ENCODE assay signal across 17 cellular contexts in the genomic region with DNA sequence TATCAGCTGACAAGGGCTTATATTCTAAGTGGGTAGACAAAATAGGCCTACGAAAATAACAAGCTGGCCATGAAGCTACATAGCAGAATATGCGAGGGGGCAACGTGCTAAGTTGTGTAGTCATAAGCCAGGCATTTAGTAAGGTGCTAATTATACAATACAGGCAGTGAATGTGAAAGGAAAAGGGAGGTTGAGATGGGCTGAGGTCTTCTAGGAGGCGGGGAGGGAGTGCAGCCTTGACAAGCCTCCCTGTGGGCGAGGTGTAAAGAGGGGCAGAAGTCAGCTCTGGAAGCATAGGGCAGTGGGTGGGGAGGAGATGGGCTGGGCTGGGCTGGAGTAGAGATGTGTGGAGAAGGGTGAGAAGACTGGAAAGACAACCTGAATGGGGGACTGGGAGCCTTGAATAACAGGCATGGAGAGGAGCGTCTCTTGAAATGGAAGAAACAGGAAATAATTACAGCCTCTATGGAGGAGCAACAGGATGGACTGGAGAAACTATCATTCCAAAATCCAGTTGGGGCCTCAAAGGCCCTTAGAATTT. TPM values are rescaled to one million over a fixed set of nuclear protein-coding genes. Genes with fewer than 3 reads are reported as not detected.
DNase-seq lines count a peak whose midpoint lies in the region; ATAC-seq and TF ChIP-seq lines count a peak whose summit lies in the region.
"Had no signal": no experiment of that assay in that cellular context is flagged by ENCODE, and none has a peak within 500 bp of the region (broad histone marks: within the 10 kb centered on the region; RNA-seq: fewer than 3 reads in every experiment).

No MANE protein-coding gene starts in this region.

- no peak overlapping the region for H3K4me3 ChIP-seq in effector memory CD4-positive, alpha-beta T cell (ENCODE audit: insufficient read depth, low read depth, low read length, poor library complexity, severe bottlenecking)
- H3K4me3 ChIP-seq in adrenal gland, result no peak overlapping the region
- H3K4me3 ChIP-seq: gastroesophageal sphincter had no signal

- H3K27me3 ChIP-seq in effector memory CD4-positive, alpha-beta T cell (replicated peaks; ENCODE audit: control insufficient read depth, insufficient read depth, low read length, poor library complexity, severe bottlenecking), result no peaks in the 10 kb centered on the region
- no peaks in the 10 kb centered on the region for H3K27me3 ChIP-seq in adrenal gland
- H3K27me3 ChIP-seq: gastroesophageal sphincter had no signal

- ATAC-seq in activated B cell treated with CpG ODN at 0.5 μM for 24 hours (ENCODE audit: low read depth), result no peak
- peak; percentile 2 for ATAC-seq in stimulated activated naive CD8-positive, alpha-beta T cell treated with anti-CD3 and anti-CD28 coated beads, Interleukin-15, Interleukin-2, amounts not matched to agents 100 U/mL and 50 U/mL, for 24 hours
- ATAC-seq: gastroesophageal sphincter had no signal

- peaks cover 52% of the 10 kb centered on the region for H3K4me1 Mint-ChIP-seq in activated B cell treated with CpG ODN at 0.5 μM for 24 hours
- H3K4me1 Mint-ChIP-seq: mesothelial cell of epicardium had no signal

- peak overlapping the region; percentile 20 for H3K27ac Mint-ChIP-seq in activated B cell treated with CpG ODN at 0.5 μM for 24 hours
- H3K27ac Mint-ChIP-seq: mesothelial cell of epicardium had no signal

- no peaks in the 10 kb centered on the region for H3K36me3 Mint-ChIP-seq in activated B cell treated with CpG ODN at 0.5 μM for 24 hours (ENCODE audit: low read depth)
- H3K36me3 Mint-ChIP-seq: mesothelial cell of epicardium had no signal

- intact Hi-C loops in activated B cell treated with CpG ODN at 0.5 μM for 24 hours (cut with micrococcal nuclease), result loop anchor here (5.0 to 10.0 kb wide), 2 partner anchors 290 to 558 kb away; no protein-coding TSS in a partner anchor
- intact Hi-C loops in adrenal gland (cut with DNase I), result no loop called here

- POLR2A ChIA-PET in activated B cell treated with CpG ODN at 0.5 μM for 24 hours (lab: Charles Lee), result interaction anchor here (7.2 to 7.8 kb wide), 2 partner anchors 11 to 79 kb away, joined by 59 to 334 read pairs; no protein-coding TSS in a partner anchor

- peaks cover 18% of the 10 kb centered on the region for H3K4me1 ChIP-seq in effector memory CD4-positive, alpha-beta T cell (ENCODE audit: control insufficient read depth, insufficient read depth, low read length, poor library complexity, severe bottlenecking)
- H3K4me1 ChIP-seq in adrenal gland (replicated peaks in 1 of 2), result no peaks in the 10 kb centered on the region
- H3K4me1 ChIP-seq: gastroesophageal sphincter had no signal

- no peaks in the 10 kb centered on the region for H3K27me3 Mint-ChIP-seq in activated B cell treated with CpG ODN at 0.5 μM for 24 hours

- peak overlapping the region; percentile 54 for H3K27ac ChIP-seq in effector memory CD4-positive, alpha-beta T cell (ENCODE audit: insufficient read depth, low read length, poor library complexity, severe bottlenecking)
- no peak overlapping the region for H3K27ac ChIP-seq in adrenal gland
- H3K27ac ChIP-seq: gastroesophageal sphincter, HL-60 had no signal

- H3K9me3 ChIP-seq in effector memory CD4-positive, alpha-beta T cell (ENCODE audit: control insufficient read depth, low read length), result no peaks in the 10 kb centered on the region
- H3K9me3 ChIP-seq in adrenal gland (replicated peaks in 1 of 3), result no peaks in the 10 kb centered on the region
- H3K9me3 ChIP-seq: gastroesophageal sphincter had no signal

- CTCF ChIA-PET in activated B cell treated with CpG ODN at 0.5 μM for 24 hours (lab: Charles Lee), result interaction anchor here (0.5 to 1.3 kb wide), 2 partner anchors 115 to 456 kb away, joined by 3 to 4 read pairs; partner anchors contain the start of gene GRAMD1C

- no peak for TF ChIP-seq POLR2A in adrenal gland (IDR thresholded peaks at IDR 0.05)

- no peaks in the 10 kb centered on the region for H3K36me3 ChIP-seq in effector memory CD4-positive, alpha-beta T cell (ENCODE audit: control insufficient read depth, insufficient read depth, low read length)
- H3K36me3 ChIP-seq in adrenal gland (replicated peaks in 1 of 2), result no peaks in the 10 kb centered on the region
- H3K36me3 ChIP-seq: gastroesophageal sphincter had no signal

- no peak for TF ChIP-seq CTCF in activated B cell treated with CpG ODN at 0.5 μM for 24 hours (IDR thresholded peaks at IDR 0.05)
- no peak for TF ChIP-seq CTCF in adrenal gland (IDR thresholded peaks at IDR 0.05)

- 86 to 93% (median 89%) methylated on average over 6 of the region's 6 CpGs for WGBS in adrenal gland, 4 donors

- H3K9me3 Mint-ChIP-seq in activated B cell treated with CpG ODN at 0.5 μM for 24 hours, result no peaks in the 10 kb centered on the region
- H3K9me3 Mint-ChIP-seq: mesothelial cell of epicardium had no signal

- peak; percentile 22 for DNase-seq in stimulated activated CD4-positive, alpha-beta T cell treated with anti-CD3 and anti-CD28 coated beads, Interleukin-2, amount 100 ng/mL, for 4 hours (ENCODE audit: low read depth)
- DNase-seq in stimulated activated CD4-positive, alpha-beta T cell treated with anti-CD3 and anti-CD28 coated beads, Interleukin-2, amount 100 ng/mL, for 48 hours, result no peak
- DNase-seq in activated B cell treated with CpG ODN at 0.5 μM for 24 hours, result no peak
- no peak for DNase-seq in effector memory CD4-positive, alpha-beta T cell
- no peak for DNase-seq in stimulated activated naive CD8-positive, alpha-beta T cell treated with anti-CD3 and anti-CD28 coated beads, Interleukin-15, Interleukin-2, amounts not matched to agents 100 U/mL and 50 U/mL, for 24 hours
- DNase-seq in NCI-H345 (lab: John Stamatoyannopoulos, UW), result no peak
- DNase-seq in adrenal gland, result no peak
- DNase-seq in ureter (ENCODE audit: low spot score), result no peak
- DNase-seq: caudate nucleus, EL, NCI-H1930, retina had no signal

- no peak overlapping the region for H3K4me3 Mint-ChIP-seq in activated B cell treated with CpG ODN at 0.5 μM for 24 hours
- H3K4me3 Mint-ChIP-seq: mesothelial cell of epicardium had no signal

RNA-seq across cellular contexts. Expression of gene TIGIT, which starts 1.2 kb away (rescaled TPM):
- total RNA-seq in activated B cell treated with CpG ODN at 0.5 μM for 24 hours (3.3 and 6.8 TPM in 2 replicates), adrenal gland (under 1 TPM in 5 of 8 donors, not detected in 3; 0.14 to 0.61 (median 0.26) TPM), ureter (0.78 TPM)
- under 1 TPM; 0.05 to 0.24 (median 0.13) TPM for polyA plus RNA-seq in adrenal gland
- total RNA-seq: mesothelial cell of epicardium, NCI-H460 had no signal

RNA-seq across cellular contexts. Expression of gene ZNF80, which starts 57.6 kb away (rescaled TPM):
- total RNA-seq in activated B cell treated with CpG ODN at 0.5 μM for 24 hours (0.53 and 0.66 TPM in 2 replicates), adrenal gland (not detected), ureter (not detected)
- polyA plus RNA-seq in adrenal gland, result under 1 TPM in 1 of 3 donors, not detected in 2; 0.03 TPM
- total RNA-seq: gastroesophageal sphincter, mesothelial cell of epicardium, NCI-H460, temporal lobe had no signal
